Comparison of ENCODE assay signal across 1 cellular context in genomic region chr2:137975280-137976271, GRCh38.
TF ChIP-seq lines count a peak whose summit lies in the region.

No MANE protein-coding gene starts in this region.

TF ChIP-seq in H1, 55 proteins besides CTCF, POLR2A, EP300 and RAD21:
- TF ChIP-seq, protein P1, sequence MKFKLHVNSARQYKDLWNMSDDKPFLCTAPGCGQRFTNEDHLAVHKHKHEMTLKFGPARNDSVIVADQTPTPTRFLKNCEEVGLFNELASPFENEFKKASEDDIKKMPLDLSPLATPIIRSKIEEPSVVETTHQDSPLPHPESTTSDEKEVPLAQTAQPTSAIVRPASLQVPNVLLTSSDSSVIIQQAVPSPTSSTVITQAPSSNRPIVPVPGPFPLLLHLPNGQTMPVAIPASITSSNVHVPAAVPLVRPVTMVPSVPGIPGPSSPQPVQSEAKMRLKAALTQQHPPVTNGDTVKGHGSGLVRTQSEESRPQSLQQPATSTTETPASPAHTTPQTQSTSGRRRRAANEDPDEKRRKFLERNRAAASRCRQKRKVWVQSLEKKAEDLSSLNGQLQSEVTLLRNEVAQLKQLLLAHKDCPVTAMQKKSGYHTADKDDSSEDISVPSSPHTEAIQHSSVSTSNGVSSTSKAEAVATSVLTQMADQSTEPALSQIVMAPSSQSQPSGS (IDR thresholded peaks at IDR 0.05; ENCODE audit: low read length), result no peak
- no peak for TF ChIP-seq CEBPB (IDR thresholded peaks at IDR 0.05; ENCODE audit: low read depth, low read length)
- no peak for TF ChIP-seq CHD2 (IDR thresholded peaks at IDR 0.05; ENCODE audit: low read length)
- TF ChIP-seq TAF1 (IDR thresholded peaks at IDR 0.05; ENCODE audit: low read depth, low read length), result no peak
- TF ChIP-seq BCL11A (IDR thresholded peaks at IDR 0.05; ENCODE audit: low read depth in 2 of 2, low read length in 2 of 2), result no peak
- TF ChIP-seq ZNF274 (IDR thresholded peaks at IDR 0.05; ENCODE audit: borderline replicate concordance, extremely low read depth, low read length), result no peak
- no peak for TF ChIP-seq SRF (IDR thresholded peaks at IDR 0.05; ENCODE audit: low read depth, low read length)
- TF ChIP-seq JUN (IDR thresholded peaks at IDR 0.05; ENCODE audit: low read depth, low read length), result no peak
- TF ChIP-seq SIRT6 (IDR thresholded peaks at IDR 0.05; ENCODE audit: low read length), result no peak
- TF ChIP-seq ATF3 (IDR thresholded peaks at IDR 0.05; ENCODE audit: insufficient read depth, low read depth, low read length), result no peak
- TF ChIP-seq SP1 (IDR thresholded peaks at IDR 0.05; ENCODE audit: low read depth, low read length), result no peak
- TF ChIP-seq CTBP2 (IDR thresholded peaks at IDR 0.05; ENCODE audit: borderline replicate concordance, insufficient read depth, insufficient read length, low read length), result no peak
- no peak for TF ChIP-seq NRF1 (IDR thresholded peaks at IDR 0.05; ENCODE audit: low read depth, low read length)
- no peak for TF ChIP-seq KDM5A (IDR thresholded peaks at IDR 0.05; ENCODE audit: low read length)
- TF ChIP-seq MAX (IDR thresholded peaks at IDR 0.05), result no peak
